1 cellular context compared by ENCODE assay signal in the genomic region with DNA sequence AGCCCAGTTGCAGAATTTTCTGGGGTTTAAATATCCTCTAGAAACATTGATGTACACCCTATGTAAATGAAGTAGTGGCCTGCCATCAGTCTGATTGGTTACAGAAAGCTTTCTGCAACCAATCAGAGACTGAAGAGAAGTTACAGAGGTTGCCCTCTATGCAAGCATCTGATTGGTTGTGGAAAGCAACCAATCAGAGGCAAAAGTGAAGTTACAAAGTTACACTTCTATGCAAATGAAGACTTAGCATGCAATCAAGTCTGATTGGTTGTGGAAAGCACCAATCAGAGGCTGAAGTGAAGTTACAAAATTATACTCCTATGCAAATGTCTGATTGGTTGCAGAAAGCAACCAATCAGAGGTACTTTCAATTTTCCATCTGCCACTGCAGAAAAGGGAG.
TF ChIP-seq lines count a peak whose summit lies in the region.

No MANE protein-coding gene starts in this region.

TF ChIP-seq in K562, 482 proteins besides CTCF, POLR2A, EP300 and RAD21 (continued from another document):
- TF ChIP-seq ZNF140 (CRISPR knock-in tag; IDR thresholded peaks at IDR 0.05): no peak
